In genomic region chr6:87747646-87748045, GRCh38 we compare ENCODE assay signal across 1 cellular context.
TF ChIP-seq lines count a peak whose summit lies in the region.

No MANE protein-coding gene starts in this region.

TF ChIP-seq in GM12878, 131 proteins besides CTCF, POLR2A, EP300 and RAD21 (continued from another document):
- TF ChIP-seq ATF2 (IDR thresholded peaks at IDR 0.05; ENCODE audit: low read length) (no peak), MAX (IDR thresholded peaks at IDR 0.05; ENCODE audit: low read depth, low read length) (no peak), FOXM1 (IDR thresholded peaks at IDR 0.05; ENCODE audit: low read depth, low read length) (no peak), FOXK2 (IDR thresholded peaks at IDR 0.05) (no peak), BCLAF1 (IDR thresholded peaks at IDR 0.05) (no peak), KLF5 (IDR thresholded peaks at IDR 0.05; ENCODE audit: partially characterized antibody) (no peak), IRF5 (IDR thresholded peaks at IDR 0.05; ENCODE audit: borderline replicate concordance) (no peak), RUNX3 (IDR thresholded peaks at IDR 0.05; ENCODE audit: low read length) (no peak), USF2 (IDR thresholded peaks at IDR 0.05; ENCODE audit: borderline replicate concordance, low read depth, low read length) (no peak), ZNF592 (IDR thresholded peaks at IDR 0.05) (no peak)
